12 cellular contexts compared by ENCODE assay signal in genomic region chr2:215811003-215811402, GRCh38.
DNase-seq lines count a peak whose midpoint lies in the region; ATAC-seq lines count a peak whose summit lies in the region.
"Had no signal": no experiment of that assay in that cellular context is flagged by ENCODE, and none has a peak within 500 bp of the region (broad histone marks: within the 10 kb centered on the region; RNA-seq: fewer than 3 reads in every experiment).

No MANE protein-coding gene starts in this region.

- peak; percentile 42 for ATAC-seq in GM18511 (IDR thresholded peaks at IDR 0.05; ENCODE audit: unreplicated experiment)
- peak; percentile 34 for ATAC-seq in GM21390 (IDR thresholded peaks at IDR 0.05; ENCODE audit: unreplicated experiment)
- peak; percentile 36 for ATAC-seq in HG03097 (IDR thresholded peaks at IDR 0.05; ENCODE audit: low FRiP score, unreplicated experiment)
- ATAC-seq in activated naive CD8-positive, alpha-beta T cell treated with anti-CD3 and anti-CD28 coated beads, Interleukin-2, amount 10 ng/mL, durations not matched to agents 7 days and 5 days (ENCODE audit: low read depth): no peak

- no peaks in the 10 kb centered on the region for H3K36me3 Mint-ChIP-seq in activated naive CD8-positive, alpha-beta T cell treated with anti-CD3 and anti-CD28 coated beads, Interleukin-2, amount 10 ng/mL, durations not matched to agents 7 days and 5 days
- H3K36me3 Mint-ChIP-seq: type B pancreatic cell had no signal

- no peak for DNase-seq in activated naive CD8-positive, alpha-beta T cell treated with anti-CD3 and anti-CD28 coated beads, Interleukin-2, amount 10 ng/mL, durations not matched to agents 7 days and 5 days
- DNase-seq in activated CD4-positive, CD25-positive, alpha-beta regulatory T cell (lab: John Stamatoyannopoulos, UW): no peak
- DNase-seq in NCI-H345 treated with DMSO at 0.1 percent for 48 hours (lab: John Stamatoyannopoulos, UW; ENCODE audit: unreplicated experiment) (no peak), epidermal melanocyte (ENCODE audit: insufficient read length, low spot score) (no peak), activated gamma-delta T cell (lab: John Stamatoyannopoulos, UW) (no peak)
- DNase-seq: esophagus squamous epithelium, islet precursor cell, occipital lobe had no signal

- peaks cover 14% of the 10 kb centered on the region for H3K27me3 Mint-ChIP-seq in activated naive CD8-positive, alpha-beta T cell treated with anti-CD3 and anti-CD28 coated beads, Interleukin-2, amount 10 ng/mL, durations not matched to agents 7 days and 5 days
- H3K27me3 Mint-ChIP-seq: type B pancreatic cell had no signal

- H3K9me3 Mint-ChIP-seq in activated naive CD8-positive, alpha-beta T cell treated with anti-CD3 and anti-CD28 coated beads, Interleukin-2, amount 10 ng/mL, durations not matched to agents 7 days and 5 days: peaks cover 2% of the 10 kb centered on the region
- H3K9me3 Mint-ChIP-seq: type B pancreatic cell had no signal

- H3K27ac Mint-ChIP-seq in activated naive CD8-positive, alpha-beta T cell treated with anti-CD3 and anti-CD28 coated beads, Interleukin-2, amount 10 ng/mL, durations not matched to agents 7 days and 5 days: peak overlapping the region; percentile 88
- H3K27ac Mint-ChIP-seq: type B pancreatic cell had no signal

- peaks cover 18% of the 10 kb centered on the region for H3K4me1 Mint-ChIP-seq in activated naive CD8-positive, alpha-beta T cell treated with anti-CD3 and anti-CD28 coated beads, Interleukin-2, amount 10 ng/mL, durations not matched to agents 7 days and 5 days

- H3K4me3 Mint-ChIP-seq in activated naive CD8-positive, alpha-beta T cell treated with anti-CD3 and anti-CD28 coated beads, Interleukin-2, amount 10 ng/mL, durations not matched to agents 7 days and 5 days: peak overlapping the region; percentile 66
- H3K4me3 Mint-ChIP-seq: type B pancreatic cell had no signal

- POLR2A ChIA-PET in activated naive CD8-positive, alpha-beta T cell treated with anti-CD3 and anti-CD28 coated beads, Interleukin-2, amount 10 ng/mL, durations not matched to agents 7 days and 5 days (lab: Charles Lee): interaction anchor here (1.2 kb wide), 1 partner anchor 20 kb away, joined by 4 read pairs; no protein-coding TSS in a partner anchor
